In genomic region chr22:25940479-25940878, GRCh38 we compare ENCODE assay signal across 21 cellular contexts.
DNase-seq lines count a peak whose midpoint lies in the region; ATAC-seq and TF ChIP-seq lines count a peak whose summit lies in the region.
"Had no signal": no experiment of that assay in that cellular context is flagged by ENCODE, and none has a peak within 500 bp of the region (broad histone marks: within the 10 kb centered on the region; RNA-seq: fewer than 3 reads in every experiment).

No MANE protein-coding gene starts in this region.

- H3K4me1 ChIP-seq in HEK293 (ENCODE audit: control insufficient read depth, insufficient read depth, low read length) (peaks cover 6% of the 10 kb centered on the region), gastrocnemius medialis (peaks cover 19 to 22% of the 10 kb centered on the region in 2 donors)
- H3K4me1 ChIP-seq: A549 had no signal

- H3K4me1 Mint-ChIP-seq in brain = peaks cover 58% of the 10 kb centered on the region
- H3K4me1 Mint-ChIP-seq: B cell; CD4-positive, CD25-positive, alpha-beta regulatory T cell; T-helper 17 cell had no signal

- peaks cover 5% of the 10 kb centered on the region for H3K27me3 Mint-ChIP-seq in brain

- H3K36me3 ChIP-seq in HEK293 (ENCODE audit: control insufficient read depth in 2 of 2, insufficient read depth in 1 of 2, low read length in 2 of 2) (no peaks in the 10 kb centered on the region), gastrocnemius medialis (peaks cover 0 to 34% of the 10 kb centered on the region in 2 donors)

- ATAC-seq in gastrocnemius medialis = no peak
- ATAC-seq: A549, HepG2, K562, T-helper 17 cell had no signal

- TF ChIP-seq POLR2A in gastrocnemius medialis (IDR thresholded peaks at IDR 0.05) = no peak

- CTCF ChIA-PET in HEK293 (lab: Yijun Ruan, JAX) = interaction anchor here (0.5 to 3.0 kb wide), 4 partner anchors 37 to 391 kb away, joined by 3 to 12 read pairs (median 5); no protein-coding TSS in a partner anchor

- peak overlapping the region in 3 of 5 experiments; percentile 19 to 95 (median 71) for H3K27ac Mint-ChIP-seq in brain
- H3K27ac Mint-ChIP-seq: B cell; CD4-positive, CD25-positive, alpha-beta regulatory T cell; T-helper 17 cell had no signal

- H3K27ac ChIP-seq in HEK293 (ENCODE audit: extremely low read depth, low read depth, low read length) (no peak overlapping the region), gastrocnemius medialis (peak overlapping the region in 3 of 4 donors; percentile 40 to 77 (median 55))
- H3K27ac ChIP-seq: A549, RWPE1, SK-N-MC had no signal

- peak; percentile 13 to 34 for DNase-seq in NCI-H524 (lab: John Stamatoyannopoulos, UW)
- DNase-seq in NCI-H524 treated with DMSO at 0.1 percent for 48 hours (lab: John Stamatoyannopoulos, UW) = no peak
- no peak for DNase-seq in gastrocnemius medialis
- no peak for DNase-seq in iPS-NIHi11 (ENCODE audit: low spot score)
- no peak for DNase-seq in HUDEP-2 (lab: John Stamatoyannopoulos, UW; ENCODE audit: unreplicated experiment in 76 of 76)
- DNase-seq: CD4-positive, CD25-positive, alpha-beta regulatory T cell; DMS79 treated with DMSO at 0.1 percent for 48 hours; NCI-H1105; NCI-H146; NCI-H2081 treated with DMSO at 0.1 percent for 48 hours; SHP77 treated with DMSO at 0.1 percent for 48 hours; SW 1271; T-helper 17 cell had no signal

- H3K4me3 Mint-ChIP-seq in brain = no peak overlapping the region
- H3K4me3 Mint-ChIP-seq: B cell; CD4-positive, CD25-positive, alpha-beta regulatory T cell; T-helper 17 cell had no signal

- peak; percentile 35 for TF ChIP-seq CTCF in HEK293 (tag by site-specific recombination; IDR thresholded peaks at IDR 0.05)
- no peak for TF ChIP-seq CTCF in brain (conservative IDR thresholded peaks at IDR 0.05)
- TF ChIP-seq CTCF in gastrocnemius medialis (IDR thresholded peaks at IDR 0.05 in 4 of 5, conservative IDR thresholded peaks at IDR 0.05 in 1 of 5) = no peak

- intact Hi-C loops in gastrocnemius medialis (cut with DNase I; ENCODE audit: low total_unique reads) = no loop called here

- POLR2A ChIA-PET in HEK293 (lab: Yijun Ruan, JAX) = no interaction called here

- no peaks in the 10 kb centered on the region for H3K27me3 ChIP-seq in gastrocnemius medialis

- no peaks in the 10 kb centered on the region for H3K9me3 ChIP-seq in HEK293 (ENCODE audit: control insufficient read depth, insufficient read depth, low read depth, low read length)
- H3K9me3 ChIP-seq in gastrocnemius medialis = no peaks in the 10 kb centered on the region
- H3K9me3 ChIP-seq: A549 had no signal

- H3K9me3 Mint-ChIP-seq in brain = peaks cover 0 to 11% (median 0%) of the 10 kb centered on the region in 5 experiments

- no peak overlapping the region for H3K4me3 ChIP-seq in HEK293 (ENCODE audit: low read depth, low read length)
- no peak overlapping the region for H3K4me3 ChIP-seq in gastrocnemius medialis
- H3K4me3 ChIP-seq: A549, K562, SK-N-MC had no signal

- in situ Hi-C loops in gastrocnemius medialis (cut with MboI; ENCODE audit: low sequenced_read_pairs in 4 of 4) = no loop called here

- H3K36me3 Mint-ChIP-seq in brain = no peaks in the 10 kb centered on the region
- H3K36me3 Mint-ChIP-seq: CD4-positive, CD25-positive, alpha-beta regulatory T cell had no signal

TF ChIP-seq in HEK293, 187 proteins besides CTCF, POLR2A, EP300 and RAD21:
- no peak for TF ChIP-seq FEZF1 (tag by site-specific recombination; IDR thresholded peaks at IDR 0.05)
- TF ChIP-seq ZNF623 (tag by site-specific recombination; IDR thresholded peaks at IDR 0.05) = no peak
- no peak for TF ChIP-seq ZNF654 (tag by site-specific recombination; IDR thresholded peaks at IDR 0.05; ENCODE audit: low read depth)
- no peak for TF ChIP-seq ZNF549 (tag by site-specific recombination; IDR thresholded peaks at IDR 0.05)
- TF ChIP-seq ZBTB1 (tag by site-specific recombination; IDR thresholded peaks at IDR 0.05) = no peak
- TF ChIP-seq ZFP69B (tag by site-specific recombination; IDR thresholded peaks at IDR 0.05) = no peak
- no peak for TF ChIP-seq ZNF221 (tag by site-specific recombination; IDR thresholded peaks at IDR 0.05; ENCODE audit: borderline replicate concordance)
- TF ChIP-seq TRIM28 (IDR thresholded peaks at IDR 0.05; ENCODE audit: borderline replicate concordance, low read length) = no peak
- no peak for TF ChIP-seq ZNF433 (tag by site-specific recombination; IDR thresholded peaks at IDR 0.05; ENCODE audit: low read depth)
- TF ChIP-seq ZNF26 (tag by site-specific recombination; IDR thresholded peaks at IDR 0.05) = no peak
- no peak for TF ChIP-seq ZNF280C (tag by site-specific recombination; IDR thresholded peaks at IDR 0.05)
- no peak for TF ChIP-seq GLI2 (tag by site-specific recombination; IDR thresholded peaks at IDR 0.05; ENCODE audit: borderline replicate concordance, low read depth)
- no peak for TF ChIP-seq ZSCAN23 (tag by site-specific recombination; IDR thresholded peaks at IDR 0.05)

Comparison
In these comparisons a context has a peak if more than half of its experiments do, and no peak if none do; other contexts are left out.
1. DNase-seq: peak in NCI-H524 (2 of 2); none in NCI-H524 treated with DMSO at 0.1 percent for 48 hours (single experiment), gastrocnemius medialis (0 of 2), iPS-NIHi11 (single experiment) and HUDEP-2 (0 of 76).